In the genomic region with DNA sequence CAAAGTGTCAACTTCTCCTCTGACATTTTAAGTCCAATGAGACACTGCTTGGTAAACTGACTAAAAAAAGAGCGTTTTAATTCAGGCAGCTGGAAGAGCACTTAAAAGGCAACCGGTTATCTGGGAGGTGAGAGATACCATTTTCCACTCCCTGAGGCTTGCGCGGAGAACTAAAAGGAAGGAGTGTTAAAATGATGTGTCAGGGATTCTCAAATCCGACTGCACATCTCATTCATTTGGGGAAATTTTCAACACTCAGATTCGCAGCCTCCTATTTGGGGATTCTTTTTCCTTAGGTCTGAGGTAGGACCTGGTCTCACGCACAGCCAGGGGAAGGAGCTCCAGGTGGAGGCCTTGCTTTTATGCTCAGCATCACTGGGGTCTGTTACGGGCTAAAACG, we compare ENCODE assay signal across 18 cellular contexts.
"Had no signal": no experiment of that assay in that cellular context is flagged by ENCODE, and none has a peak within 500 bp of the region (broad histone marks: within the 10 kb centered on the region; RNA-seq: fewer than 3 reads in every experiment).

No MANE protein-coding gene starts in this region.

- H3K27ac Mint-ChIP-seq: effector memory CD8-positive, alpha-beta T cell; naive thymus-derived CD8-positive, alpha-beta T cell; stimulated activated memory B cell treated with anti-CD40 and anti-IgM and Interleukin-4, amounts not matched to agents 10 μg/mL and 1 μg/mL and 100 μg/mL, for 72 hours had no signal

- H3K9me3 ChIP-seq: right atrium auricular region, testis, tibial nerve had no signal

- H3K9me3 Mint-ChIP-seq: central memory CD8-positive, alpha-beta T cell; effector memory CD8-positive, alpha-beta T cell; naive thymus-derived CD8-positive, alpha-beta T cell; neural crest cell; stimulated activated memory B cell treated with anti-CD40 and anti-IgM and Interleukin-4, amounts not matched to agents 10 μg/mL and 1 μg/mL and 100 μg/mL, for 72 hours; stimulated activated naive CD8-positive, alpha-beta T cell treated with anti-CD3 and anti-CD28 coated beads, Interleukin-15, amount 100 ng/mL, for 72 hours had no signal

- FAIRE-seq: endothelial cell of umbilical vein, islet of Langerhans had no signal

- H3K4me3 Mint-ChIP-seq: central memory CD8-positive, alpha-beta T cell; effector memory CD8-positive, alpha-beta T cell; naive thymus-derived CD8-positive, alpha-beta T cell; neural crest cell; stimulated activated memory B cell treated with anti-CD40 and anti-IgM and Interleukin-4, amounts not matched to agents 10 μg/mL and 1 μg/mL and 100 μg/mL, for 72 hours; stimulated activated naive CD8-positive, alpha-beta T cell treated with anti-CD3 and anti-CD28 coated beads, Interleukin-15, amount 100 ng/mL, for 72 hours had no signal

- H3K4me1 ChIP-seq: testis had no signal

- H3K27me3 ChIP-seq: right atrium auricular region, testis, tibial nerve had no signal

- H3K27ac ChIP-seq: right atrium auricular region, testis, tibial nerve had no signal

- H3K4me1 Mint-ChIP-seq: central memory CD8-positive, alpha-beta T cell; stimulated activated memory B cell treated with anti-CD40 and anti-IgM and Interleukin-4, amounts not matched to agents 10 μg/mL and 1 μg/mL and 100 μg/mL, for 72 hours; stimulated activated naive CD8-positive, alpha-beta T cell treated with anti-CD3 and anti-CD28 coated beads, Interleukin-15, amount 100 ng/mL, for 72 hours had no signal

- H3K4me2 ChIP-seq: smooth muscle cell had no signal

- ATAC-seq: effector memory CD8-positive, alpha-beta T cell; naive thymus-derived CD8-positive, alpha-beta T cell; stimulated activated memory B cell treated with anti-CD40 and anti-IgM and Interleukin-4, amounts not matched to agents 10 μg/mL and 1 μg/mL and 100 μg/mL, for 72 hours; stimulated activated naive CD8-positive, alpha-beta T cell treated with anti-CD3 and anti-CD28 coated beads, Interleukin-15, amount 100 ng/mL, for 72 hours had no signal

- DNase-seq: effector memory CD8-positive, alpha-beta T cell; erythroblast; foreskin melanocyte; head of caudate nucleus; hippocampal formation; naive thymus-derived CD8-positive, alpha-beta T cell; posterior cingulate gyrus; stimulated activated CD4-positive, alpha-beta T cell treated with anti-CD3 and anti-CD28 coated beads, Interleukin-4, amount 100 ng/mL, for 24 hours; stimulated activated naive CD8-positive, alpha-beta T cell treated with anti-CD3 and anti-CD28 coated beads, Interleukin-15, amount 100 ng/mL, for 72 hours; testis had no signal

- H3K4me3 ChIP-seq: right atrium auricular region, smooth muscle cell, testis, tibial nerve had no signal

- H3K27me3 Mint-ChIP-seq: naive thymus-derived CD8-positive, alpha-beta T cell; stimulated activated memory B cell treated with anti-CD40 and anti-IgM and Interleukin-4, amounts not matched to agents 10 μg/mL and 1 μg/mL and 100 μg/mL, for 72 hours; stimulated activated naive CD8-positive, alpha-beta T cell treated with anti-CD3 and anti-CD28 coated beads, Interleukin-15, amount 100 ng/mL, for 72 hours had no signal
